Comparison of ENCODE assay signal across 26 cellular contexts in the genomic region with DNA sequence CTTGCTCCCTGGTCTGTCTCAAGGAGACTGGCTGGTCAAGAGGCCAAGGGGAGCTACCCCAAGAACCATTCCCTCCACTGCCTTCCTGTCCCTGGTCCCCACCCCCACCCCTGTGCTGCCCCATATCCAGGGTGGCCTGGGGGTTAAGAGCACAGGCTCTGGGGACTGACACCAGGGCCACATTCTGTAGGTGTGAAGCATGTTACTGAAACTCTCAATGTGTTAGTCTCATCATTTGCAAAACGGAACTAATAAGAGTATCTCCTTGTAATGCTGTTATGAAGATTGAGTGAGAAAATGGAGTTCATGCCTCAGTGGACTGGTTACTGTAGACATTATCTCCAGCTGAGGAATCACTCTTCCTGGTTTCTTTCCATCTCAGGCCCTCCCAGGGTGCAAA.
"Had no signal": no experiment of that assay in that cellular context is flagged by ENCODE, and none has a peak within 500 bp of the region (broad histone marks: within the 10 kb centered on the region; RNA-seq: fewer than 3 reads in every experiment).

No MANE protein-coding gene starts in this region.

- H3K9me3 ChIP-seq: esophagus muscularis mucosa, gastroesophageal sphincter, heart right ventricle, left lung, lower lobe of right lung, mucosa of descending colon had no signal

- H3K27ac ChIP-seq: coronary artery, esophagus muscularis mucosa, foreskin keratinocyte, gastroesophageal sphincter, heart right ventricle, hepatocyte, left lung, lower lobe of right lung had no signal

- H3K4me2 ChIP-seq: hepatocyte had no signal

- H3K79me2 ChIP-seq: hepatocyte had no signal

- H3K27me3 ChIP-seq: dorsolateral prefrontal cortex had no signal

- H3K4me1 ChIP-seq: foreskin keratinocyte, left lung, lower lobe of right lung had no signal

- FAIRE-seq: colon, endothelial cell of umbilical vein, frontal cortex, islet of Langerhans, keratinocyte had no signal

- DNase-seq: dermis blood vessel endothelial cell; dorsolateral prefrontal cortex; effector CD4-positive, alpha-beta T cell; effector memory CD4-positive, alpha-beta T cell; foreskin keratinocyte; glutamatergic neuron; head of caudate nucleus; heart right ventricle; hypothalamus; immature natural killer cell; left cardiac atrium; left lung; left ventricle myocardium superior; lower lobe of right lung; mesenchymal stem cell; mucosa of descending colon; naive B cell had no signal

- H3K4me3 ChIP-seq: coronary artery, dorsolateral prefrontal cortex, esophagus muscularis mucosa, gastroesophageal sphincter, heart right ventricle, hepatocyte, left lung, lower lobe of right lung, mucosa of descending colon had no signal

- ATAC-seq: foreskin keratinocyte, gastroesophageal sphincter, left cardiac atrium, left lung, left ventricle myocardium superior, lower lobe of right lung, mucosa of descending colon had no signal

- H2AFZ ChIP-seq: hepatocyte had no signal

- H3K36me3 ChIP-seq: esophagus muscularis mucosa, gastroesophageal sphincter, heart right ventricle, left lung, lower lobe of right lung had no signal
